1 cellular context compared by ENCODE assay signal in genomic region chr1:85934531-85934930, GRCh38.
TF ChIP-seq lines count a peak whose summit lies in the region.

No MANE protein-coding gene starts in this region.

TF ChIP-seq in HepG2, 621 proteins besides CTCF, POLR2A, EP300 and RAD21 (continued from another document):
- no peak for TF ChIP-seq HOMEZ (CRISPR knock-in tag; IDR thresholded peaks at IDR 0.05; ENCODE audit: low read depth)
- TF ChIP-seq TAF15 (IDR thresholded peaks at IDR 0.05; ENCODE audit: low read depth, low read length, poor library complexity, severe bottlenecking) = no peak
- TF ChIP-seq SALL2 (CRISPR knock-in tag; IDR thresholded peaks at IDR 0.05) = no peak
- no peak for TF ChIP-seq IKZF1 (IDR thresholded peaks at IDR 0.05)
- no peak for TF ChIP-seq ATF6 (CRISPR knock-in tag; conservative IDR thresholded peaks at IDR 0.05)
- no peak for TF ChIP-seq MLXIP (CRISPR knock-in tag; IDR thresholded peaks at IDR 0.05; ENCODE audit: borderline replicate concordance)
- no peak for TF ChIP-seq ZNF788 (CRISPR knock-in tag; IDR thresholded peaks at IDR 0.05; ENCODE audit: borderline replicate concordance)
- no peak for TF ChIP-seq FOXJ3 (CRISPR knock-in tag; IDR thresholded peaks at IDR 0.05; ENCODE audit: borderline replicate concordance)
- no peak for TF ChIP-seq MED1 (CRISPR knock-in tag; IDR thresholded peaks at IDR 0.05)
- TF ChIP-seq CBX2 (IDR thresholded peaks at IDR 0.05; ENCODE audit: low read depth, low read length) = no peak
- TF ChIP-seq CBX2 (CRISPR knock-in tag; IDR thresholded peaks at IDR 0.05; ENCODE audit: low read depth) = no peak
- TF ChIP-seq PAX8 (CRISPR knock-in tag; IDR thresholded peaks at IDR 0.05; ENCODE audit: borderline replicate concordance) = no peak
- no peak for TF ChIP-seq NKX3-1 (CRISPR knock-in tag; IDR thresholded peaks at IDR 0.05)
- no peak for TF ChIP-seq CREBL2 (CRISPR knock-in tag; IDR thresholded peaks at IDR 0.05; ENCODE audit: borderline replicate concordance)
- no peak for TF ChIP-seq ZNF569 (CRISPR knock-in tag; IDR thresholded peaks at IDR 0.05; ENCODE audit: borderline replicate concordance)
- no peak for TF ChIP-seq GZF1 (CRISPR knock-in tag; IDR thresholded peaks at IDR 0.05)
